24 cellular contexts compared by ENCODE assay signal in genomic region chr4:185868983-185869938, GRCh38. TPM values are rescaled to one million over a fixed set of nuclear protein-coding genes. Genes with fewer than 3 reads are reported as not detected.
DNase-seq lines count a peak whose midpoint lies in the region; ATAC-seq, FAIRE-seq and TF ChIP-seq lines count a peak whose summit lies in the region.
"Had no signal": no experiment of that assay in that cellular context is flagged by ENCODE, and none has a peak within 500 bp of the region (broad histone marks: within the 10 kb centered on the region; RNA-seq: fewer than 3 reads in every experiment).

No MANE protein-coding gene starts in this region.

- FAIRE-seq in islet of Langerhans (lab: Jason Lieb, UNC) = peak; percentile 13

- intact Hi-C loops in esophagus muscularis mucosa (cut with DNase I) (no loop called here), aorta (cut with DNase I) (loop anchor here in 1 of 2 donors (5.0 to 10.0 kb wide), 2 partner anchors 94 to 158 kb away; no protein-coding TSS in a partner anchor)

- H3K27ac ChIP-seq in esophagus muscularis mucosa (replicated peaks in 1 of 4) = no peak overlapping the region
- H3K27ac ChIP-seq in aorta (ENCODE audit: low read depth in 1 of 2, low read length in 2 of 2) = peak overlapping the region; percentile 64 to 88
- H3K27ac ChIP-seq: 22Rv1, Peyer's patch had no signal

- H3K27me3 ChIP-seq in esophagus muscularis mucosa = no peaks in the 10 kb centered on the region
- H3K27me3 ChIP-seq in aorta (ENCODE audit: control insufficient read depth in 1 of 2, insufficient read depth in 2 of 2, low read length in 1 of 2) = no peaks in the 10 kb centered on the region
- H3K27me3 ChIP-seq: Peyer's patch had no signal

- ATAC-seq in aorta (ENCODE audit: low FRiP score) (peak; percentile 5), omental fat pad (ENCODE audit: low FRiP score) (no peak)
- ATAC-seq: activated CD8-positive, alpha-beta memory T cell treated with anti-CD3 and anti-CD28 coated beads, Interleukin-2, amount 10 ng/mL, durations not matched to agents 7 days and 5 days; CD8-positive, alpha-beta T cell; left colon; stimulated activated effector memory CD8-positive, alpha-beta T cell treated with anti-CD3 and anti-CD28 coated beads, Interleukin-12 subunit alpha, Interleukin-12 subunit beta, amount 100 ng/mL, for 72 hours had no signal

- H3K36me3 ChIP-seq in esophagus muscularis mucosa = no peaks in the 10 kb centered on the region
- H3K36me3 ChIP-seq in aorta (ENCODE audit: control insufficient read depth in 1 of 2, insufficient read depth in 2 of 2, low read length in 1 of 2) = no peaks in the 10 kb centered on the region
- H3K36me3 ChIP-seq: Peyer's patch had no signal

- H3K9me3 ChIP-seq in esophagus muscularis mucosa (no peaks in the 10 kb centered on the region), aorta (ENCODE audit: control insufficient read depth, low read length) (no peaks in the 10 kb centered on the region)
- H3K9me3 ChIP-seq: Peyer's patch had no signal

- DNase-seq in NCI-H2227 (lab: John Stamatoyannopoulos, UW; ENCODE audit: unreplicated experiment) (peak; percentile 1), NCI-H2227 treated with DMSO at 0.1 percent for 48 hours (lab: John Stamatoyannopoulos, UW) (no peak), esophagus muscularis mucosa (ENCODE audit: extremely low spot score) (peak; percentile 77), aorta (no peak), omental fat pad (ENCODE audit: low spot score) (no peak), NCI-H2196 (lab: John Stamatoyannopoulos, UW; ENCODE audit: unreplicated experiment) (no peak)
- no peak for DNase-seq in activated CD4-positive, alpha-beta T cell treated with anti-CD3 and anti-CD28 coated beads, Interleukin-2, amount 50 U/mL, for 4 hours
- DNase-seq: activated CD4-positive, alpha-beta T cell treated with anti-CD3 and anti-CD28 coated beads for 4 hours; activated CD8-positive, alpha-beta memory T cell treated with anti-CD3 and anti-CD28 coated beads, Interleukin-2, amount 10 ng/mL, durations not matched to agents 7 days and 5 days; AML-193; CD8-positive, alpha-beta T cell; effector CD4-positive, alpha-beta T cell; GF-D8; KG1; left colon; NCI-H1694 treated with DMSO at 0.1 percent for 48 hours; NK-92 treated with Interleukin-12 subunit alpha and Interleukin-12 subunit beta, amount 100 ng/mL, for 24 hours; Peyer's patch; stimulated activated CD4-positive, alpha-beta T cell treated with anti-CD3 and anti-CD28 coated beads, Interleukin-1b, Interleukin-23, amount 100 ng/mL, for 48 hours; T-helper 2 cell had no signal

- no peak for TF ChIP-seq EP300 in esophagus muscularis mucosa (IDR thresholded peaks at IDR 0.05)

- H3K4me1 ChIP-seq in esophagus muscularis mucosa = peaks cover 0 to 15% (median 5%) of the 10 kb centered on the region in 4 donors
- H3K4me1 ChIP-seq in aorta (ENCODE audit: control insufficient read depth in 1 of 2, insufficient read depth in 2 of 2, low read length in 2 of 2) = peaks cover 0 to 9% of the 10 kb centered on the region in 2 donors
- H3K4me1 ChIP-seq: Peyer's patch had no signal

- TF ChIP-seq CTCF in esophagus muscularis mucosa (IDR thresholded peaks at IDR 0.05) (no peak), omental fat pad (IDR thresholded peaks at IDR 0.05) (no peak)

- H3K4me3 ChIP-seq in esophagus muscularis mucosa (no peak overlapping the region), aorta (ENCODE audit: low read length in 2 of 2) (no peak overlapping the region)
- H3K4me3 ChIP-seq: Peyer's patch had no signal

- 81% methylated on average over 6 of the region's 6 CpGs for WGBS in esophagus muscularis mucosa
- 25 to 29% methylated on average over 6 of the region's 6 CpGs for WGBS in aorta, 2 donors

- TF ChIP-seq POLR2A in esophagus muscularis mucosa (IDR thresholded peaks at IDR 0.05; ENCODE audit: low read depth) = no peak

RNA-seq across cellular contexts. Expression of gene SORBS2, which starts 57.3 kb away (rescaled TPM):
- total RNA-seq in esophagus muscularis mucosa (1,000 to 10,000 TPM in 3 of 4 donors, 100 to 1,000 TPM in 1; 821 to 1,626 (median 1,353) TPM), aorta (100 to 1,000 TPM; 289 to 696 TPM), omental fat pad (100 to 1,000 TPM in 1 of 4 donors, 10 to 100 TPM in 3; 21.5 to 103 (median 64.8) TPM)
- 100 to 1,000 TPM; 111 to 202 TPM for polyA plus RNA-seq in aorta
- total RNA-seq: activated CD8-positive, alpha-beta memory T cell treated with anti-CD3 and anti-CD28 coated beads, Interleukin-2, amount 10 ng/mL, durations not matched to agents 7 days and 5 days; activated T-helper 1 cell treated with anti-CD3 and anti-CD28 coated beads, Interleukin-12 subunit alpha, Interleukin-12 subunit beta, Interleukin-2, Interleukin-4 antibody, amounts not matched to agents 30 ng/mL and 10 ng/mL and 1 ng/mL, durations not matched to agents 14 hours and 24 hours and 36 hours had no signal

Comparison
In these comparisons a context has a peak if more than half of its experiments do, and no peak if none do; other contexts are left out.
1. DNase-seq: peak in NCI-H2227 (single experiment) and esophagus muscularis mucosa (single experiment); none in NCI-H2227 treated with DMSO at 0.1 percent for 48 hours (single experiment), aorta (0 of 2), omental fat pad (single experiment), activated CD4-positive, alpha-beta T cell treated with anti-CD3 and anti-CD28 coated beads, Interleukin-2, amount 50 U/mL, for 4 hours (0 of 2) and NCI-H2196 (single experiment).
2. H3K27ac ChIP-seq: peak in aorta (2 of 2); none in esophagus muscularis mucosa (0 of 4).